In genomic region chr3:13261104-13261800, GRCh38 we compare ENCODE assay signal across 27 cellular contexts.
"Had no signal": no experiment of that assay in that cellular context is flagged by ENCODE, and none has a peak within 500 bp of the region (broad histone marks: within the 10 kb centered on the region; RNA-seq: fewer than 3 reads in every experiment).

No MANE protein-coding gene starts in this region.

- H3K36me3 ChIP-seq: adrenal gland, colonic mucosa, heart right ventricle, upper lobe of left lung, vagina had no signal

- H3K9ac ChIP-seq: parathyroid adenoma had no signal

- H3K27ac ChIP-seq: adrenal gland, colonic mucosa, parathyroid adenoma, psoas muscle, upper lobe of left lung, vagina had no signal

- H3K9me3 ChIP-seq: adrenal gland, body of pancreas, colonic mucosa, heart right ventricle, psoas muscle, upper lobe of left lung, vagina had no signal

- H3K4me1 ChIP-seq: adrenal gland, body of pancreas, colonic mucosa, parathyroid adenoma, upper lobe of left lung, vagina had no signal

- H3K27ac Mint-ChIP-seq: activated B cell treated with CpG ODN at 0.5 μM for 24 hours; activated naive CD8-positive, alpha-beta T cell treated with anti-CD3 and anti-CD28 coated beads for 36 hours; activated T-cell treated with anti-CD3 and anti-CD28 coated beads, Interleukin-2, amount 50 U/mL, for 72 hours; mesothelial cell of epicardium; stimulated activated naive CD8-positive, alpha-beta T cell treated with anti-CD3 and anti-CD28 coated beads, Interleukin-15, Interleukin-2, amounts not matched to agents 100 ng/mL and 50 ng/mL, for 24 hours had no signal

- H3K4me3 ChIP-seq: adrenal gland, body of pancreas, colonic mucosa, heart right ventricle, psoas muscle, upper lobe of left lung, vagina had no signal

- H3K36me3 Mint-ChIP-seq: activated naive CD8-positive, alpha-beta T cell treated with anti-CD3 and anti-CD28 coated beads for 36 hours; mesothelial cell of epicardium had no signal

- H3K27me3 ChIP-seq: adrenal gland, body of pancreas, colonic mucosa, upper lobe of left lung, vagina had no signal

- DNase-seq: activated B cell treated with CpG ODN at 0.5 μM for 24 hours; activated CD4-positive, alpha-beta T cell treated with anti-CD3 and anti-CD28 coated beads, Interleukin-2, amount 50 U/mL, for 4 hours; activated naive CD4-positive, alpha-beta T cell; activated naive CD8-positive, alpha-beta T cell treated with anti-CD3 and anti-CD28 coated beads for 36 hours; activated T-cell treated with anti-CD3 and anti-CD28 coated beads for 4 hours; activated T-cell treated with anti-CD3 and anti-CD28 coated beads, Interleukin-2, amount 50 U/mL, for 72 hours; aorta; body of pancreas; cerebellar nuclear complex; colonic mucosa; effector CD8-positive, alpha-beta T cell; erythroblast; heart right ventricle; left ventricle myocardium superior; mammary epithelial cell; naive B cell; occipital lobe; psoas muscle; stimulated activated CD4-positive, alpha-beta T cell treated with anti-CD3 and anti-CD28 coated beads, Interleukin-2, amount 100 ng/mL, for 48 hours; T-helper 2 cell; upper lobe of left lung had no signal

- H3K9me3 Mint-ChIP-seq: activated B cell treated with CpG ODN at 0.5 μM for 24 hours; activated naive CD8-positive, alpha-beta T cell treated with anti-CD3 and anti-CD28 coated beads for 36 hours; activated T-cell treated with anti-CD3 and anti-CD28 coated beads, Interleukin-2, amount 50 U/mL, for 72 hours; mesothelial cell of epicardium; stimulated activated naive CD8-positive, alpha-beta T cell treated with anti-CD3 and anti-CD28 coated beads, Interleukin-15, Interleukin-2, amounts not matched to agents 100 ng/mL and 50 ng/mL, for 24 hours had no signal

- H3K4me3 Mint-ChIP-seq: activated B cell treated with CpG ODN at 0.5 μM for 24 hours; activated naive CD8-positive, alpha-beta T cell treated with anti-CD3 and anti-CD28 coated beads for 36 hours; activated T-cell treated with anti-CD3 and anti-CD28 coated beads, Interleukin-2, amount 50 U/mL, for 72 hours; mesothelial cell of epicardium; naive B cell; stimulated activated naive CD8-positive, alpha-beta T cell treated with anti-CD3 and anti-CD28 coated beads, Interleukin-15, Interleukin-2, amounts not matched to agents 100 ng/mL and 50 ng/mL, for 24 hours had no signal

- H2AFZ ChIP-seq: parathyroid adenoma had no signal

- ATAC-seq: activated T-cell treated with anti-CD3 and anti-CD28 coated beads, Interleukin-2, amount 50 U/mL, for 72 hours; body of pancreas; left ventricle myocardium superior; psoas muscle; right cardiac atrium had no signal

- H3K4me1 Mint-ChIP-seq: mesothelial cell of epicardium had no signal
